In genomic region chr16:27317738-27318398, GRCh38 we compare ENCODE assay signal across 1 cellular context.
TF ChIP-seq lines count a peak whose summit lies in the region.

No MANE protein-coding gene starts in this region.

TF ChIP-seq in endothelial cell of umbilical vein, 7 proteins besides CTCF, POLR2A, EP300 and RAD21 (continued from another document):
- TF ChIP-seq POLR2AphosphoS5 (IDR thresholded peaks at IDR 0.05; ENCODE audit: insufficient read depth, low read depth, low read length) (no peak), JUN (IDR thresholded peaks at IDR 0.05; ENCODE audit: borderline replicate concordance, insufficient read depth, insufficient read length, low read depth) (no peak)
